ENCODE assay signal across 16 cellular contexts in genomic region chr7:132784406-132784805, GRCh38.
DNase-seq lines count a peak whose midpoint lies in the region; TF ChIP-seq lines count a peak whose summit lies in the region.
"Had no signal": no experiment of that assay in that cellular context is flagged by ENCODE, and none has a peak within 500 bp of the region (broad histone marks: within the 10 kb centered on the region; RNA-seq: fewer than 3 reads in every experiment).

No MANE protein-coding gene starts in this region.

- H3K4me1 Mint-ChIP-seq in MCF 10A (ENCODE audit: insufficient read depth, unreplicated experiment), result peaks cover 14% of the 10 kb centered on the region
- H3K4me1 Mint-ChIP-seq: CD4-positive, alpha-beta memory T cell had no signal

- H3K4me3 ChIP-seq in mammary epithelial cell (replicated peaks in 1 of 3; ENCODE audit: insufficient read depth in 1 of 3, low read depth in 2 of 3, low read length in 3 of 3), result no peak overlapping the region
- no peak overlapping the region for H3K4me3 ChIP-seq in mesenchymal stem cell (ENCODE audit: insufficient read depth in 1 of 2, low read depth in 1 of 2, low read length in 2 of 2)
- H3K4me3 ChIP-seq: BLaER1, GM12878 had no signal

- H2AK5ac ChIP-seq in mesenchymal stem cell (ENCODE audit: low read length, severe bottlenecking), result no peak overlapping the region

- no peak overlapping the region for H3K18ac ChIP-seq in mesenchymal stem cell (ENCODE audit: low read depth in 1 of 2, low read length in 2 of 2)

- H2BK120ac ChIP-seq in mesenchymal stem cell (ENCODE audit: low read depth, low read length), result no peak overlapping the region

- H3K23ac ChIP-seq in mesenchymal stem cell (ENCODE audit: low read length in 2 of 2), result no peak overlapping the region

- no peak overlapping the region for H2BK12ac ChIP-seq in mesenchymal stem cell (ENCODE audit: low read length in 2 of 2)

- no peak overlapping the region for H3K4me2 ChIP-seq in mammary epithelial cell (ENCODE audit: insufficient read depth, low read depth, low read length)
- H3K4me2 ChIP-seq in mesenchymal stem cell (ENCODE audit: low read length, poor library complexity, severe bottlenecking), result no peak overlapping the region
- H3K4me2 ChIP-seq: BLaER1, KMS-11 had no signal

- H2AFZ ChIP-seq in mammary epithelial cell (ENCODE audit: low read depth, low read length) (no peak overlapping the region), mesenchymal stem cell (ENCODE audit: low read depth, low read length) (no peak overlapping the region)

- no peak overlapping the region for H3K4me3 Mint-ChIP-seq in MCF 10A (ENCODE audit: unreplicated experiment)
- H3K4me3 Mint-ChIP-seq: CD4-positive, alpha-beta memory T cell had no signal

- dilution Hi-C loops in mammary epithelial cell (cut with HindIII; ENCODE audit: low sequenced_read_pairs), result no loop called here

- H3K4me1 ChIP-seq in mammary epithelial cell (ENCODE audit: insufficient read depth, low read length), result peaks cover 7% of the 10 kb centered on the region
- peaks cover 10% of the 10 kb centered on the region for H3K4me1 ChIP-seq in mesenchymal stem cell (ENCODE audit: control insufficient read depth, insufficient read depth, low read depth, low read length)
- H3K4me1 ChIP-seq: BLaER1 had no signal

- no peaks in the 10 kb centered on the region for H3K9me3 Mint-ChIP-seq in MCF 10A (ENCODE audit: unreplicated experiment)
- H3K9me3 Mint-ChIP-seq: CD4-positive, alpha-beta memory T cell had no signal

- peaks cover 31% of the 10 kb centered on the region for H3K36me3 Mint-ChIP-seq in MCF 10A (ENCODE audit: insufficient read depth, unreplicated experiment)

- H3K9me3 ChIP-seq in mammary epithelial cell (replicated peaks; ENCODE audit: insufficient read depth, low read length) (no peaks in the 10 kb centered on the region), mesenchymal stem cell (ENCODE audit: control insufficient read depth, low read length) (peaks cover 6% of the 10 kb centered on the region)
- H3K9me3 ChIP-seq: BLaER1 had no signal

- H3K27ac ChIP-seq in mammary epithelial cell (ENCODE audit: insufficient read depth, low read depth, low read length) (no peak overlapping the region), mesenchymal stem cell (ENCODE audit: low read length, poor library complexity, severe bottlenecking) (peak overlapping the region; percentile 44)
- H3K27ac ChIP-seq: BLaER1, KMS-11 had no signal

- TF ChIP-seq CTCF in MCF 10A (IDR thresholded peaks at IDR 0.05; ENCODE audit: unreplicated experiment) (no peak), mammary epithelial cell (conservative IDR thresholded peaks at IDR 0.05 in 1 of 2, IDR thresholded peaks at IDR 0.05 in 1 of 2; ENCODE audit: extremely low read depth in 1 of 2, insufficient read depth in 1 of 2, low read depth in 1 of 2, low read length in 2 of 2) (no peak)

- no peak overlapping the region for H2BK5ac ChIP-seq in mesenchymal stem cell (ENCODE audit: low read depth, low read length, poor library complexity, severe bottlenecking)

- in situ Hi-C loops in mammary epithelial cell (cut with MboI; ENCODE audit: low sequenced_read_pairs in 2 of 2), result no loop called here

- DNase-seq in MCF 10A (ENCODE audit: unreplicated experiment) (no peak), mammary epithelial cell (no peak), NCI-H226 (peak; percentile 42), mesenchymal stem cell (no peak), HPDE6-E6E7 (ENCODE audit: extremely low spot score) (no peak), cerebellar cortex (ENCODE audit: low spot score) (no peak), putamen (ENCODE audit: low spot score) (no peak)
- DNase-seq: CD4-positive, alpha-beta memory T cell; GOT3; NCI-H1048; NCI-H1930; NCI-H446; NCI-H526 treated with DMSO at 0.1 percent for 48 hours had no signal

- H3K9ac ChIP-seq in mammary epithelial cell (ENCODE audit: insufficient read depth, low read length) (no peak overlapping the region), mesenchymal stem cell (ENCODE audit: low read length) (no peak overlapping the region)
- H3K9ac ChIP-seq: BLaER1, KMS-11 had no signal

- H4K8ac ChIP-seq in mesenchymal stem cell (ENCODE audit: low read length), result no peak overlapping the region

- H3K14ac ChIP-seq in mesenchymal stem cell (ENCODE audit: low read length in 2 of 2), result no peak overlapping the region

- no peaks in the 10 kb centered on the region for H3K27me3 ChIP-seq in mammary epithelial cell (ENCODE audit: insufficient read depth, low read length)
- H3K27me3 ChIP-seq in mesenchymal stem cell (ENCODE audit: control insufficient read depth in 1 of 2, insufficient read depth in 1 of 2, low read length in 2 of 2), result no peaks in the 10 kb centered on the region
- H3K27me3 ChIP-seq: BLaER1 had no signal

- no peak overlapping the region for H3K4ac ChIP-seq in mesenchymal stem cell (ENCODE audit: low read depth in 1 of 2, low read length in 2 of 2)

- H3K27me3 Mint-ChIP-seq in MCF 10A (ENCODE audit: insufficient read depth, unreplicated experiment), result no peaks in the 10 kb centered on the region
- H3K27me3 Mint-ChIP-seq: CD4-positive, alpha-beta memory T cell had no signal

- H2BK15ac ChIP-seq in mesenchymal stem cell (ENCODE audit: low read depth, poor library complexity, severe bottlenecking), result no peak overlapping the region

- CTCF ChIA-PET in MCF 10A (lab: Yijun Ruan, JAX), result interaction anchor here (0.8 kb wide), 1 partner anchor 10 kb away, joined by 3 read pairs; no protein-coding TSS in a partner anchor
- CTCF ChIA-PET in mammary epithelial cell (lab: Charles Lee; ENCODE audit: low non-redundant PET), result no interaction called here

- BruUV-seq in MCF 10A (replicated peaks; lab: Mats Ljungman, UMichigan) (no TSS peak), mammary epithelial cell (replicated peaks; lab: Mats Ljungman, UMichigan) (no TSS peak)

- no peaks in the 10 kb centered on the region for H3K79me2 ChIP-seq in mammary epithelial cell (ENCODE audit: insufficient read depth, low read length)

- H3K79me1 ChIP-seq in mesenchymal stem cell (replicated peaks; ENCODE audit: low read length, poor library complexity, severe bottlenecking), result peaks cover 9% of the 10 kb centered on the region

- intact Hi-C loops in MCF 10A (cut with micrococcal nuclease), result no loop called here
- intact Hi-C loops in mammary epithelial cell (cut with micrococcal nuclease), result no loop called here

- H3K36me3 ChIP-seq in mammary epithelial cell (ENCODE audit: insufficient read depth, low read length) (no peaks in the 10 kb centered on the region), mesenchymal stem cell (ENCODE audit: control insufficient read depth in 1 of 2, insufficient read depth in 2 of 2, low read depth in 1 of 2, low read length in 2 of 2) (peaks cover 3 to 21% of the 10 kb centered on the region in 2 experiments)

- POLR2A ChIA-PET in MCF 10A (lab: Yijun Ruan, JAX), result interaction anchor here (0.6 to 1.8 kb wide), 3 partner anchors 10 to 892 kb away, joined by 3 to 10 read pairs (median 3); no protein-coding TSS in a partner anchor

- WGBS in mammary epithelial cell (ENCODE audit: low coverage, missing lambda C conversion rate), result 75% methylated on average over 4 of the region's 4 CpGs
- WGBS in mesenchymal stem cell, result 94% methylated on average over 4 of the region's 4 CpGs

- H3K27ac Mint-ChIP-seq in MCF 10A (ENCODE audit: low read depth, unreplicated experiment), result peak overlapping the region; percentile 74
- H3K27ac Mint-ChIP-seq: CD4-positive, alpha-beta memory T cell had no signal

- no peaks in the 10 kb centered on the region for H4K20me1 ChIP-seq in mammary epithelial cell (ENCODE audit: insufficient read depth, low read length)
- H4K20me1 ChIP-seq: BLaER1 had no signal

- no peak overlapping the region for H4K91ac ChIP-seq in mesenchymal stem cell (ENCODE audit: low read length)
